In the genomic region with DNA sequence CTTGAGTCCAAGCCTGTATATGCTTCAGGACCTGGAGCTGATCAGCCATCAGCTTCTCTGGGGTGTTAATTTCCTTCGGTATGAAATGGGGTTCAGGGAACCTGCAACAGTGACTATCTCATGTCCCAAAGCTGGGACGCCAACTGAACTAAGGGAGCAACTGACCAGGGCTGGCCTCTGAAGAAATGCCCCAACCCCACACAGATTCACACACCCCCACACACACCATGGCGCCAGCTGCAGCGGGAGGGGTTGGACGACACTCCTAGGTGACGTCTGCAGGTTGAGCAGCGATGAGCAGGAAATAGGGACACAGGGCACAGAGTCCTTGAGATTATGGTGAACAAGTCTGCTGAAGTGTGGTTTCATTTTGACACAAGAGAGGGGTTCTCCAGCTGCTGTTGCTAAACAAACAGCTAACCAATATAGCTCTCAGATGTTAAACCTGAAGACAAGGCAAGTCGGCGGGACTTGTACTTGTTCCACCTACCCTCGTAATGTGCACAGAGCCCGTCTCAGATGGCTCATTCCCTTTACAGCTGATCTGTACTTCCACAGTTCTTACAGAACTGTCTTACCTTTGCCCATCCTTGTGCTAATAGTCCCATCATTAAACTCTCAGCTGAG, we compare ENCODE assay signal across 8 cellular contexts. TPM values are rescaled to one million over a fixed set of nuclear protein-coding genes. Genes with fewer than 3 reads are reported as not detected.
DNase-seq lines count a peak whose midpoint lies in the region; ATAC-seq lines count a peak whose summit lies in the region.

No MANE protein-coding gene starts in this region.

- peak overlapping the region in 1 of 2 donors; percentile 25 for H3K27ac Mint-ChIP-seq in activated naive CD4-positive, alpha-beta T cell treated with anti-CD3 and anti-CD28 coated beads, Interleukin-2, amount 50 U/mL, for 72 hours
- no peak overlapping the region for H3K27ac Mint-ChIP-seq in activated naive CD4-positive, alpha-beta T cell treated with anti-CD3 and anti-CD28 coated beads, Interleukin-2, amount 10 ng/mL, durations not matched to agents 7 days and 5 days
- H3K27ac Mint-ChIP-seq in stimulated activated memory B cell treated with anti-CD40 and anti-IgM and Interleukin-4, amounts not matched to agents 10 μg/mL and 1 μg/mL and 100 μg/mL, for 72 hours: peak overlapping the region; percentile 60

- no peaks in the 10 kb centered on the region for H3K27me3 Mint-ChIP-seq in activated naive CD4-positive, alpha-beta T cell treated with anti-CD3 and anti-CD28 coated beads, Interleukin-2, amount 10 ng/mL, durations not matched to agents 7 days and 5 days
- peaks cover 18% of the 10 kb centered on the region for H3K27me3 Mint-ChIP-seq in stimulated activated memory B cell treated with anti-CD40 and anti-IgM and Interleukin-4, amounts not matched to agents 10 μg/mL and 1 μg/mL and 100 μg/mL, for 72 hours

- CTCF ChIA-PET in activated naive CD4-positive, alpha-beta T cell treated with anti-CD3 and anti-CD28 coated beads, Interleukin-2, amount 10 ng/mL, durations not matched to agents 7 days and 5 days (lab: Charles Lee): interaction anchor here (1.0 to 1.6 kb wide), 5 partner anchors 17 to 504 kb away, joined by 3 to 5 read pairs (median 3); a partner anchor contains a TSS

- H3K36me3 Mint-ChIP-seq in activated naive CD4-positive, alpha-beta T cell treated with anti-CD3 and anti-CD28 coated beads, Interleukin-2, amount 50 U/mL, for 72 hours: peaks cover 0 to 18% of the 10 kb centered on the region in 2 donors
- H3K36me3 Mint-ChIP-seq in activated naive CD4-positive, alpha-beta T cell treated with anti-CD3 and anti-CD28 coated beads, Interleukin-2, amount 10 ng/mL, durations not matched to agents 7 days and 5 days: no peaks in the 10 kb centered on the region
- H3K36me3 Mint-ChIP-seq in stimulated activated memory B cell treated with anti-CD40 and anti-IgM and Interleukin-4, amounts not matched to agents 10 μg/mL and 1 μg/mL and 100 μg/mL, for 72 hours: peaks cover 7% of the 10 kb centered on the region

- peaks cover 0 to 12% of the 10 kb centered on the region in 2 donors for H3K9me3 Mint-ChIP-seq in activated naive CD4-positive, alpha-beta T cell treated with anti-CD3 and anti-CD28 coated beads, Interleukin-2, amount 50 U/mL, for 72 hours
- no peaks in the 10 kb centered on the region for H3K9me3 Mint-ChIP-seq in activated naive CD4-positive, alpha-beta T cell treated with anti-CD3 and anti-CD28 coated beads, Interleukin-2, amount 10 ng/mL, durations not matched to agents 7 days and 5 days
- peaks cover 3% of the 10 kb centered on the region for H3K9me3 Mint-ChIP-seq in stimulated activated memory B cell treated with anti-CD40 and anti-IgM and Interleukin-4, amounts not matched to agents 10 μg/mL and 1 μg/mL and 100 μg/mL, for 72 hours

- peaks cover 5% of the 10 kb centered on the region for H3K4me1 Mint-ChIP-seq in activated naive CD4-positive, alpha-beta T cell treated with anti-CD3 and anti-CD28 coated beads, Interleukin-2, amount 10 ng/mL, durations not matched to agents 7 days and 5 days
- H3K4me1 Mint-ChIP-seq in stimulated activated memory B cell treated with anti-CD40 and anti-IgM and Interleukin-4, amounts not matched to agents 10 μg/mL and 1 μg/mL and 100 μg/mL, for 72 hours: peaks cover 9% of the 10 kb centered on the region

- H3K4me3 Mint-ChIP-seq in activated naive CD4-positive, alpha-beta T cell treated with anti-CD3 and anti-CD28 coated beads, Interleukin-2, amount 10 ng/mL, durations not matched to agents 7 days and 5 days: no peak overlapping the region
- H3K4me3 Mint-ChIP-seq in stimulated activated memory B cell treated with anti-CD40 and anti-IgM and Interleukin-4, amounts not matched to agents 10 μg/mL and 1 μg/mL and 100 μg/mL, for 72 hours: no peak overlapping the region

- peak in 1 of 2 donors; percentile 54 for DNase-seq in activated naive CD4-positive, alpha-beta T cell treated with anti-CD3 and anti-CD28 coated beads, Interleukin-2, amount 50 U/mL, for 72 hours (ENCODE audit: low spot score in 2 of 2)
- no peak for DNase-seq in activated naive CD4-positive, alpha-beta T cell treated with anti-CD3 and anti-CD28 coated beads, Interleukin-2, amount 10 ng/mL, durations not matched to agents 7 days and 5 days
- peak; percentile 52 for DNase-seq in activated CD4-positive, alpha-beta T cell treated with anti-CD3 and anti-CD28 coated beads for 48 hours
- DNase-seq in hippocampal formation (lab: John Stamatoyannopoulos, UW): no peak
- no peak for DNase-seq in iPS-NIHi11 (ENCODE audit: low spot score)
- DNase-seq in activated gamma-delta T cell treated with Interleukin-2 at 50 U/mL for 16 hours: no peak

- peak; percentile 85 to 92 for ATAC-seq in activated naive CD4-positive, alpha-beta T cell treated with anti-CD3 and anti-CD28 coated beads, Interleukin-2, amount 50 U/mL, for 72 hours
- peak; percentile 89 for ATAC-seq in HG03064 (IDR thresholded peaks at IDR 0.05; ENCODE audit: low read depth, unreplicated experiment)
- peak; percentile 84 for ATAC-seq in stimulated activated memory B cell treated with anti-CD40 and anti-IgM and Interleukin-4, amounts not matched to agents 10 μg/mL and 1 μg/mL and 100 μg/mL, for 72 hours

RNA-seq across cellular contexts. Expression of a gene that starts 7.5 kb away (rescaled TPM):
- 10 to 100 TPM; 33.5 to 75.2 TPM for total RNA-seq in activated naive CD4-positive, alpha-beta T cell treated with anti-CD3 and anti-CD28 coated beads, Interleukin-2, amount 50 U/mL, for 72 hours
